ENCODE assay signal across 8 cellular contexts in the genomic region with DNA sequence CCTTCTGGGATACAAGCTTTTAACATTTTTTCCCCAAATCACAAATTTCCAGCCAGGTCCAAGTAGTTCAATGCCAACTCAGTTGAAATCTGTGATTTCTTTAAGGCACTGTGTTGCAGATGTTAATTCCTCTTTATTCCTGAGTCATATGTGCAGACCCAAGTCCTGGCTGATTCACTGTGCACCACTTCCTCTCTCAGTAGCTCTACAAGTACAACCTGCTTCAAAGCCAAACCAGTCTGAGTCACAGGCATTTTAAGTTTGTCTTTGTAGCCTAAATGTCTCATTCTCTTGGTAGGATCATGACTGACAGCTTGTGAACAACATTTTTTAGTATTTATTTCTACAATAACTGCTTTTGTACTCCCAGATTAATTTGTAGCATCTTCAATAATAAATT.
DNase-seq lines count a peak whose midpoint lies in the region; ATAC-seq and TF ChIP-seq lines count a peak whose summit lies in the region.

No MANE protein-coding gene starts in this region.

- POLR2A ChIA-PET in HCT116 (lab: Charles Lee), result no interaction called here

- no peaks in the 10 kb centered on the region for H3K9me3 ChIP-seq in HCT116 (ENCODE audit: control insufficient read depth in 1 of 2, insufficient read depth in 1 of 2, low read depth in 1 of 2, low read length in 2 of 2)

- BruUV-seq in HCT116 (replicated peaks; lab: Mats Ljungman, UMichigan), result no TSS peak

- no peaks in the 10 kb centered on the region for H3K9me2 ChIP-seq in HCT116 (ENCODE audit: insufficient read depth)

- no peak for TF ChIP-seq POLR2A in HCT116 (IDR thresholded peaks at IDR 0.05; ENCODE audit: borderline replicate concordance, extremely low read depth, insufficient read depth, insufficient read length)

- peak; percentile 16; the same call in 1 of the 2 replicates for TF ChIP-seq RAD21 in HCT116 (IDR thresholded peaks at IDR 0.05; ENCODE audit: low read depth)

- H3K36me3 ChIP-seq in HCT116 (ENCODE audit: control insufficient read depth in 1 of 2, insufficient read depth in 2 of 2, low read length in 2 of 2), result no peaks in the 10 kb centered on the region

- H3K4me3 ChIP-seq in HCT116 (replicated peaks in 1 of 2; ENCODE audit: low read depth in 1 of 2, low read length in 2 of 2), result no peak overlapping the region

- CTCF ChIA-PET in HCT116 (lab: Charles Lee), result no interaction called here

- peaks cover 0 to 22% of the 10 kb centered on the region in 2 experiments; a peak in 2 of 4 replicates for H3K4me1 ChIP-seq in HCT116 (ENCODE audit: control insufficient read depth in 1 of 2, insufficient read depth in 2 of 2, low read length in 2 of 2)

- DNase-seq in HCT116 (ENCODE audit: low read depth, low spot score), result peak; percentile 56
- DNase-seq in SW480 (ENCODE audit: low spot score), result peak; percentile 54
- DNase-seq in epithelial cell of prostate (ENCODE audit: low read depth, low spot score), result peak; percentile 87
- peak; percentile 17 for DNase-seq in stimulated activated CD4-positive, alpha-beta T cell treated with anti-CD3 and anti-CD28 coated beads, Interleukin-2, amount 100 ng/mL, for 48 hours
- DNase-seq in cerebellar cortex (ENCODE audit: low spot score), result no peak

- intact Hi-C loops in HCT116 (cut with micrococcal nuclease), result no loop called here

- no peak overlapping the region for H3K9ac ChIP-seq in HCT116 (ENCODE audit: low read length)

- H3K27me3 ChIP-seq in HCT116 (ENCODE audit: insufficient read depth, low read length), result no peaks in the 10 kb centered on the region

- ATAC-seq in HCT116, result peak; percentile 77
- no peak for ATAC-seq in GM18520 (IDR thresholded peaks at IDR 0.05; ENCODE audit: unreplicated experiment)
- ATAC-seq in HG03565 (IDR thresholded peaks at IDR 0.05; ENCODE audit: unreplicated experiment), result no peak
- no peak for ATAC-seq in HG03342 (IDR thresholded peaks at IDR 0.05; ENCODE audit: unreplicated experiment)

- H3K27ac ChIP-seq in HCT116 (ENCODE audit: low read depth, low read length) (no peak overlapping the region), epithelial cell of prostate (peak overlapping the region; percentile 52)

- H4K20me1 ChIP-seq in HCT116 (ENCODE audit: insufficient read depth), result no peaks in the 10 kb centered on the region

- TF ChIP-seq CTCF in HCT116 (IDR thresholded peaks at IDR 0.05 in 2 of 3, conservative IDR thresholded peaks at IDR 0.05 in 1 of 3; ENCODE audit: borderline replicate concordance in 1 of 3, insufficient read depth in 1 of 3, low read depth in 2 of 3, low read length in 2 of 3), result no peak

- RAD21 ChIA-PET in HCT116 (lab: Charles Lee; ENCODE audit: low non-redundant PET in 1 of 2, low total read pairs in 2 of 2, uncharacterized antibody in 2 of 2, unreplicated experiment in 2 of 2), result no interaction called here

- H3K79me2 ChIP-seq in HCT116 (ENCODE audit: insufficient read depth, low read length), result no peaks in the 10 kb centered on the region

- no peak overlapping the region for H2AFZ ChIP-seq in HCT116 (ENCODE audit: low read depth, low read length, poor library complexity, severe bottlenecking)

- peak overlapping the region; percentile 54 for H3K4me2 ChIP-seq in HCT116 (ENCODE audit: low read length)

TF ChIP-seq in HCT116, 20 proteins besides CTCF, POLR2A, EP300 and RAD21:
- no peak for TF ChIP-seq EGR1 (IDR thresholded peaks at IDR 0.05; ENCODE audit: low read depth)
- TF ChIP-seq, protein P1, sequence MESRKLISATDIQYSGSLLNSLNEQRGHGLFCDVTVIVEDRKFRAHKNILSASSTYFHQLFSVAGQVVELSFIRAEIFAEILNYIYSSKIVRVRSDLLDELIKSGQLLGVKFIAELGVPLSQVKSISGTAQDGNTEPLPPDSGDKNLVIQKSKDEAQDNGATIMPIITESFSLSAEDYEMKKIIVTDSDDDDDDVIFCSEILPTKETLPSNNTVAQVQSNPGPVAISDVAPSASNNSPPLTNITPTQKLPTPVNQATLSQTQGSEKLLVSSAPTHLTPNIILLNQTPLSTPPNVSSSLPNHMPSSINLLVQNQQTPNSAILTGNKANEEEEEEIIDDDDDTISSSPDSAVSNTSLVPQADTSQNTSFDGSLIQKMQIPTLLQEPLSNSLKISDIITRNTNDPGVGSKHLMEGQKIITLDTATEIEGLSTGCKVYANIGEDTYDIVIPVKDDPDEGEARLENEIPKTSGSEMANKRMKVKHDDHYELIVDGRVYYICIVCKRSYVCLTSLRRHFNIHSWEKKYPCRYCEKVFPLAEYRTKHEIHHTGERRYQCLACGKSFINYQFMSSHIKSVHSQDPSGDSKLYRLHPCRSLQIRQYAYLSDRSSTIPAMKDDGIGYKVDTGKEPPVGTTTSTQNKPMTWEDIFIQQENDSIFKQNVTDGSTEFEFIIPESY (IDR thresholded peaks at IDR 0.05; ENCODE audit: extremely low read depth, insufficient replicate concordance, low read length), result no peak
- no peak for TF ChIP-seq ZFX (IDR thresholded peaks at IDR 0.05)
- peak; percentile 72 for TF ChIP-seq JUND (IDR thresholded peaks at IDR 0.05)
- TF ChIP-seq SRF (IDR thresholded peaks at IDR 0.05; ENCODE audit: low read depth), result 0 out of 2 replicates have a peak, but pooled peaks have one; percentile 41
- TF ChIP-seq SP1 (IDR thresholded peaks at IDR 0.05; ENCODE audit: low read depth), result peak; percentile 83
- no peak for TF ChIP-seq EZH2phosphoT487 (IDR thresholded peaks at IDR 0.05; ENCODE audit: borderline replicate concordance)
- TF ChIP-seq POLR2AphosphoS5 (IDR thresholded peaks at IDR 0.05; ENCODE audit: low read depth, low read length), result no peak
- TF ChIP-seq, protein P2, sequence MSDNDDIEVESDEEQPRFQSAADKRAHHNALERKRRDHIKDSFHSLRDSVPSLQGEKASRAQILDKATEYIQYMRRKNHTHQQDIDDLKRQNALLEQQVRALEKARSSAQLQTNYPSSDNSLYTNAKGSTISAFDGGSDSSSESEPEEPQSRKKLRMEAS (IDR thresholded peaks at IDR 0.05), result no peak
- TF ChIP-seq, protein P3, sequence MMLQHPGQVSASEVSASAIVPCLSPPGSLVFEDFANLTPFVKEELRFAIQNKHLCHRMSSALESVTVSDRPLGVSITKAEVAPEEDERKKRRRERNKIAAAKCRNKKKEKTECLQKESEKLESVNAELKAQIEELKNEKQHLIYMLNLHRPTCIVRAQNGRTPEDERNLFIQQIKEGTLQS (IDR thresholded peaks at IDR 0.05), result no peak
- peak; percentile 53; the same call in 1 of the 2 replicates for TF ChIP-seq CBX3 (IDR thresholded peaks at IDR 0.05; ENCODE audit: low read depth)
- no peak for TF ChIP-seq TCF7L2 (IDR thresholded peaks at IDR 0.05; ENCODE audit: borderline replicate concordance, extremely low read depth, insufficient read depth, insufficient read length)
- TF ChIP-seq FOSL1 (IDR thresholded peaks at IDR 0.05; ENCODE audit: low read depth), result peak; percentile 82
- no peak for TF ChIP-seq EZH2 (IDR thresholded peaks at IDR 0.05)
